In the genomic region with DNA sequence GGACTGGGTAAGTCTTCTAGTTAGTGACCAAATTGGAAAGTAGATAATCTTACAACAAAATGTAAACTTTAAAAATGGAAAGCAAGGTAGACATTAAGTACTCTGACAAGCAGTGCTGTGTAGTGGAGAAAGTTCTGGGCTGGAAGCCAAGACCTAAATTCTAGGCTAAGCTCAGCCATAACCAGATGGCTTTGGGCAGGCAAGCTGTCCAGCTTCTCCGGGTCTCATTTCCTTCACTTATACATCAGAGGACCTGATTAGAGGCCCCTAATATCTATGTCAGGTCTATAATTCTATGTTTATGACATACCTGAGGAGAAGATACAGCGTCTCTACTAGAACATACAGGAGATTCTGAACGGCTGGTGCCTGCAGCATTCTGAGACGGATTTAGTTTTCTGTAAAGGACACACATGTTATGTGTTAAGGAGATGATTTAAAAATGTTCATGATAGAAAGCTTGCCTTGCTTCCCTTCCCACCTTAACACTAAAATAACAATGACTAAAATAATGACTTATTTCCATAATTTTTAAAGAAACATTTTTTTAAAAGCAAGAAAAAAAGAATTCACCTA, we compare ENCODE assay signal across 9 cellular contexts.
A peak's percentile ranks its signal among the peaks of the same experiment; 100 is the strongest.
DNase-seq lines count a peak whose midpoint lies in the region; ATAC-seq and TF ChIP-seq lines count a peak whose summit lies in the region.
"Had no signal": no experiment of that assay in that cellular context is flagged by ENCODE, and none has a peak within 500 bp of the region (broad histone marks: within the 10 kb centered on the region; RNA-seq: fewer than 3 reads in every experiment).

No MANE protein-coding gene starts in this region.

- no peaks in the 10 kb centered on the region for H3K27me3 ChIP-seq in right atrium auricular region
- H3K27me3 ChIP-seq in upper lobe of right lung = no peaks in the 10 kb centered on the region

- H3K27ac ChIP-seq in angular gyrus (ENCODE audit: low read depth, low read length) (peak overlapping the region; percentile 17), right atrium auricular region (peak overlapping the region; percentile 9 to 49), upper lobe of right lung (no peak overlapping the region)

- peaks cover 0 to 20% of the 10 kb centered on the region in 2 donors for H3K4me1 ChIP-seq in right atrium auricular region
- H3K4me1 ChIP-seq in upper lobe of right lung = no peaks in the 10 kb centered on the region

- peak; percentile 60 for ATAC-seq in upper lobe of right lung
- ATAC-seq: activated T-cell treated with anti-CD3 and anti-CD28 coated beads, Interleukin-2, amount 50 U/mL, for 4 hours had no signal

- intact Hi-C loops in upper lobe of right lung (cut with DNase I) = no loop called here

- TF ChIP-seq CTCF in right atrium auricular region (IDR thresholded peaks at IDR 0.05) (no peak), upper lobe of right lung (IDR thresholded peaks at IDR 0.05) (no peak)

- H3K4me3 ChIP-seq in right atrium auricular region = no peak overlapping the region
- no peak overlapping the region for H3K4me3 ChIP-seq in upper lobe of right lung

- DNase-seq in NCI-H2196 (lab: John Stamatoyannopoulos, UW; ENCODE audit: unreplicated experiment) (peak; percentile 26), NCI-H2196 treated with DMSO at 0.1 percent for 48 hours (lab: John Stamatoyannopoulos, UW; ENCODE audit: unreplicated experiment) (no peak), right atrium auricular region (ENCODE audit: low spot score) (no peak), upper lobe of right lung (no peak), NCI-H1417 treated with DMSO at 0.1 percent for 48 hours (lab: John Stamatoyannopoulos, UW) (no peak), NCI-H345 treated with DMSO at 0.1 percent for 48 hours (lab: John Stamatoyannopoulos, UW; ENCODE audit: unreplicated experiment) (no peak), NCI-H748 (lab: John Stamatoyannopoulos, UW; ENCODE audit: unreplicated experiment) (no peak)
- DNase-seq: activated T-cell treated with anti-CD3 and anti-CD28 coated beads, Interleukin-2, amount 50 U/mL, for 4 hours had no signal

- H3K36me3 ChIP-seq in right atrium auricular region (peaks cover 43% of the 10 kb centered on the region), upper lobe of right lung (peaks cover 44% of the 10 kb centered on the region)

- H3K9me3 ChIP-seq in right atrium auricular region (no peaks in the 10 kb centered on the region), upper lobe of right lung (no peaks in the 10 kb centered on the region)
